ENCODE assay signal across 1 cellular context in the genomic region with DNA sequence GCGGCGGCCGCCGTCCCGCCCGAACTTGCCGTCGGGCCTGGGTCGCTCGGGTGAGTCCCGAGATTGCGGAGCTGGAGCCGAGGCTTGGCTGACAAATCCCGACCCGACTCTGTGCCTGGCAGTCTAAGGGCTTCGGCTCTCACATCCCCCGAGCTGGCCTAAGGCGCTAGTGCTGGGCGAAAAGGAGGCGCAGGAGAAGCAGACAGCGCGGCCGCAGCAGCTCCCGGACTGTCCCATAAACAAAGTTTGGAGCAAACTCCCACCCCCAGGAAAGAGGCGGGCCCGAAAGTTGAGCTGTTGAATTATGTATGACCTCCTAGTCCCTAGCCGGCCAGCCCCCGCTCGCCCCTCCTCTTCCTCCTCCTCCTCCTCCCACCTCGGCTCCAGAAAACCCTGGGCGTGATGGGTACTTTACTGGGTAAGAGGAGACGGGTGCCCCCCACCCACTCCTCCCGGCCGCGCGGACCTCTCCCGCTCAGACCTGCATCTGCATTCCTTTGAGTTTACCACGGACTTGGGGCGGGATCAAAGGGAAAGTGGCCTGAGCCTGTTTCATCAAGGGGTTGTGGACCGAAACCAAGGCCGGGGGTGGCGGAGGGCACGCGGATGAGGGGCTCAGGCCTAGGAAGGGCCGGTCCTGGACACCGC.
TF ChIP-seq lines count a peak whose summit lies in the region.

A gene (minus strand): TSS at position 230 of the 648 bp plus-strand sequence. CDS start 719 bp downstream, outside the sequence.

TF ChIP-seq in HepG2, 621 proteins besides CTCF, POLR2A, EP300 and RAD21 (continued from another document and continues in another):
- TF ChIP-seq, protein P1, sequence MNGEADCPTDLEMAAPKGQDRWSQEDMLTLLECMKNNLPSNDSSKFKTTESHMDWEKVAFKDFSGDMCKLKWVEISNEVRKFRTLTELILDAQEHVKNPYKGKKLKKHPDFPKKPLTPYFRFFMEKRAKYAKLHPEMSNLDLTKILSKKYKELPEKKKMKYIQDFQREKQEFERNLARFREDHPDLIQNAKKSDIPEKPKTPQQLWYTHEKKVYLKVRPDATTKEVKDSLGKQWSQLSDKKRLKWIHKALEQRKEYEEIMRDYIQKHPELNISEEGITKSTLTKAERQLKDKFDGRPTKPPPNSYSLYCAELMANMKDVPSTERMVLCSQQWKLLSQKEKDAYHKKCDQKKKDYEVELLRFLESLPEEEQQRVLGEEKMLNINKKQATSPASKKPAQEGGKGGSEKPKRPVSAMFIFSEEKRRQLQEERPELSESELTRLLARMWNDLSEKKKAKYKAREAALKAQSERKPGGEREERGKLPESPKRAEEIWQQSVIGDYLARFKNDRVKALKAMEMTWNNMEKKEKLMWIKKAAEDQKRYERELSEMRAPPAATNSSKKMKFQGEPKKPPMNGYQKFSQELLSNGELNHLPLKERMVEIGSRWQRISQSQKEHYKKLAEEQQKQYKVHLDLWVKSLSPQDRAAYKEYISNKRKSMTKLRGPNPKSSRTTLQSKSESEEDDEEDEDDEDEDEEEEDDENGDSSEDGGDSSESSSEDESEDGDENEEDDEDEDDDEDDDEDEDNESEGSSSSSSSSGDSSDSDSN (CRISPR knock-in tag; IDR thresholded peaks at IDR 0.05): peak; percentile 86
- TF ChIP-seq ETV5 (CRISPR knock-in tag; IDR thresholded peaks at IDR 0.05; ENCODE audit: borderline replicate concordance): no peak
- no peak for TF ChIP-seq TBP (CRISPR knock-in tag; IDR thresholded peaks at IDR 0.05)
- no peak for TF ChIP-seq KAT2B (IDR thresholded peaks at IDR 0.05; ENCODE audit: borderline replicate concordance, low read depth, low read length)
- TF ChIP-seq, protein P2, sequence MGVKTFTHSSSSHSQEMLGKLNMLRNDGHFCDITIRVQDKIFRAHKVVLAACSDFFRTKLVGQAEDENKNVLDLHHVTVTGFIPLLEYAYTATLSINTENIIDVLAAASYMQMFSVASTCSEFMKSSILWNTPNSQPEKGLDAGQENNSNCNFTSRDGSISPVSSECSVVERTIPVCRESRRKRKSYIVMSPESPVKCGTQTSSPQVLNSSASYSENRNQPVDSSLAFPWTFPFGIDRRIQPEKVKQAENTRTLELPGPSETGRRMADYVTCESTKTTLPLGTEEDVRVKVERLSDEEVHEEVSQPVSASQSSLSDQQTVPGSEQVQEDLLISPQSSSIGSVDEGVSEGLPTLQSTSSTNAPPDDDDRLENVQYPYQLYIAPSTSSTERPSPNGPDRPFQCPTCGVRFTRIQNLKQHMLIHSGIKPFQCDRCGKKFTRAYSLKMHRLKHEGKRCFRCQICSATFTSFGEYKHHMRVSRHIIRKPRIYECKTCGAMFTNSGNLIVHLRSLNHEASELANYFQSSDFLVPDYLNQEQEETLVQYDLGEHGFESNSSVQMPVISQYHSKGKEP (CRISPR knock-in tag; IDR thresholded peaks at IDR 0.05): no peak
- 0 out of 2 replicates have a peak, but pooled peaks have one; percentile 27 for TF ChIP-seq ZNF557 (CRISPR knock-in tag; IDR thresholded peaks at IDR 0.05)
- no peak for TF ChIP-seq HOXA7 (CRISPR knock-in tag; IDR thresholded peaks at IDR 0.05)
- no peak for TF ChIP-seq ZKSCAN1 (IDR thresholded peaks at IDR 0.05; ENCODE audit: low read length)
- TF ChIP-seq, protein P3, sequence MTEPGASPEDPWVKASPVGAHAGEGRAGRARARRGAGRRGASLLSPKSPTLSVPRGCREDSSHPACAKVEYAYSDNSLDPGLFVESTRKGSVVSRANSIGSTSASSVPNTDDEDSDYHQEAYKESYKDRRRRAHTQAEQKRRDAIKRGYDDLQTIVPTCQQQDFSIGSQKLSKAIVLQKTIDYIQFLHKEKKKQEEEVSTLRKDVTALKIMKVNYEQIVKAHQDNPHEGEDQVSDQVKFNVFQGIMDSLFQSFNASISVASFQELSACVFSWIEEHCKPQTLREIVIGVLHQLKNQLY (CRISPR knock-in tag; IDR thresholded peaks at IDR 0.05): no peak
- TF ChIP-seq, protein P4, sequence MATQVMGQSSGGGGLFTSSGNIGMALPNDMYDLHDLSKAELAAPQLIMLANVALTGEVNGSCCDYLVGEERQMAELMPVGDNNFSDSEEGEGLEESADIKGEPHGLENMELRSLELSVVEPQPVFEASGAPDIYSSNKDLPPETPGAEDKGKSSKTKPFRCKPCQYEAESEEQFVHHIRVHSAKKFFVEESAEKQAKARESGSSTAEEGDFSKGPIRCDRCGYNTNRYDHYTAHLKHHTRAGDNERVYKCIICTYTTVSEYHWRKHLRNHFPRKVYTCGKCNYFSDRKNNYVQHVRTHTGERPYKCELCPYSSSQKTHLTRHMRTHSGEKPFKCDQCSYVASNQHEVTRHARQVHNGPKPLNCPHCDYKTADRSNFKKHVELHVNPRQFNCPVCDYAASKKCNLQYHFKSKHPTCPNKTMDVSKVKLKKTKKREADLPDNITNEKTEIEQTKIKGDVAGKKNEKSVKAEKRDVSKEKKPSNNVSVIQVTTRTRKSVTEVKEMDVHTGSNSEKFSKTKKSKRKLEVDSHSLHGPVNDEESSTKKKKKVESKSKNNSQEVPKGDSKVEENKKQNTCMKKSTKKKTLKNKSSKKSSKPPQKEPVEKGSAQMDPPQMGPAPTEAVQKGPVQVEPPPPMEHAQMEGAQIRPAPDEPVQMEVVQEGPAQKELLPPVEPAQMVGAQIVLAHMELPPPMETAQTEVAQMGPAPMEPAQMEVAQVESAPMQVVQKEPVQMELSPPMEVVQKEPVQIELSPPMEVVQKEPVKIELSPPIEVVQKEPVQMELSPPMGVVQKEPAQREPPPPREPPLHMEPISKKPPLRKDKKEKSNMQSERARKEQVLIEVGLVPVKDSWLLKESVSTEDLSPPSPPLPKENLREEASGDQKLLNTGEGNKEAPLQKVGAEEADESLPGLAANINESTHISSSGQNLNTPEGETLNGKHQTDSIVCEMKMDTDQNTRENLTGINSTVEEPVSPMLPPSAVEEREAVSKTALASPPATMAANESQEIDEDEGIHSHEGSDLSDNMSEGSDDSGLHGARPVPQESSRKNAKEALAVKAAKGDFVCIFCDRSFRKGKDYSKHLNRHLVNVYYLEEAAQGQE (IDR thresholded peaks at IDR 0.05; ENCODE audit: borderline replicate concordance in 1 of 2, low read depth in 1 of 2, low read length in 2 of 2): no peak
- TF ChIP-seq, protein P5, sequence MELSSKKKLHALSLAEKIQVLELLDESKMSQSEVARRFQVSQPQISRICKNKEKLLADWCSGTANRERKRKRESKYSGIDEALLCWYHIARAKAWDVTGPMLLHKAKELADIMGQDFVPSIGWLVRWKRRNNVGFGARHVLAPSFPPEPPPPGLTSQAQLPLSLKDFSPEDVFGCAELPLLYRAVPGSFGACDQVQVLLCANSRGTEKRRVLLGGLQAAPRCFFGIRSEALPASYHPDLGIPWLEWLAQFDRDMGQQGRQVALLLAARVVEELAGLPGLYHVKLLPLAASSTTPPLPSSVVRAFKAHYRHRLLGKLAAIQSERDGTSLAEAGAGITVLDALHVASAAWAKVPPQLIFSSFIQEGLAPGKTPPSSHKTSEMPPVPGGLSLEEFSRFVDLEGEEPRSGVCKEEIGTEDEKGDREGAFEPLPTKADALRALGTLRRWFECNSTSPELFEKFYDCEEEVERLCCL (CRISPR knock-in tag; IDR thresholded peaks at IDR 0.05; ENCODE audit: borderline replicate concordance): no peak
- TF ChIP-seq HOXA5 (CRISPR knock-in tag; IDR thresholded peaks at IDR 0.05): no peak; the same call in 1 of the 2 replicates
- TF ChIP-seq ZNF235 (CRISPR knock-in tag; IDR thresholded peaks at IDR 0.05; ENCODE audit: borderline replicate concordance): peak; percentile 45; the same call in 1 of the 2 replicates
- TF ChIP-seq ZNF550 (CRISPR knock-in tag; IDR thresholded peaks at IDR 0.05; ENCODE audit: borderline replicate concordance): no peak
- TF ChIP-seq SALL2 (CRISPR knock-in tag; IDR thresholded peaks at IDR 0.05): no peak
- TF ChIP-seq, protein P6, sequence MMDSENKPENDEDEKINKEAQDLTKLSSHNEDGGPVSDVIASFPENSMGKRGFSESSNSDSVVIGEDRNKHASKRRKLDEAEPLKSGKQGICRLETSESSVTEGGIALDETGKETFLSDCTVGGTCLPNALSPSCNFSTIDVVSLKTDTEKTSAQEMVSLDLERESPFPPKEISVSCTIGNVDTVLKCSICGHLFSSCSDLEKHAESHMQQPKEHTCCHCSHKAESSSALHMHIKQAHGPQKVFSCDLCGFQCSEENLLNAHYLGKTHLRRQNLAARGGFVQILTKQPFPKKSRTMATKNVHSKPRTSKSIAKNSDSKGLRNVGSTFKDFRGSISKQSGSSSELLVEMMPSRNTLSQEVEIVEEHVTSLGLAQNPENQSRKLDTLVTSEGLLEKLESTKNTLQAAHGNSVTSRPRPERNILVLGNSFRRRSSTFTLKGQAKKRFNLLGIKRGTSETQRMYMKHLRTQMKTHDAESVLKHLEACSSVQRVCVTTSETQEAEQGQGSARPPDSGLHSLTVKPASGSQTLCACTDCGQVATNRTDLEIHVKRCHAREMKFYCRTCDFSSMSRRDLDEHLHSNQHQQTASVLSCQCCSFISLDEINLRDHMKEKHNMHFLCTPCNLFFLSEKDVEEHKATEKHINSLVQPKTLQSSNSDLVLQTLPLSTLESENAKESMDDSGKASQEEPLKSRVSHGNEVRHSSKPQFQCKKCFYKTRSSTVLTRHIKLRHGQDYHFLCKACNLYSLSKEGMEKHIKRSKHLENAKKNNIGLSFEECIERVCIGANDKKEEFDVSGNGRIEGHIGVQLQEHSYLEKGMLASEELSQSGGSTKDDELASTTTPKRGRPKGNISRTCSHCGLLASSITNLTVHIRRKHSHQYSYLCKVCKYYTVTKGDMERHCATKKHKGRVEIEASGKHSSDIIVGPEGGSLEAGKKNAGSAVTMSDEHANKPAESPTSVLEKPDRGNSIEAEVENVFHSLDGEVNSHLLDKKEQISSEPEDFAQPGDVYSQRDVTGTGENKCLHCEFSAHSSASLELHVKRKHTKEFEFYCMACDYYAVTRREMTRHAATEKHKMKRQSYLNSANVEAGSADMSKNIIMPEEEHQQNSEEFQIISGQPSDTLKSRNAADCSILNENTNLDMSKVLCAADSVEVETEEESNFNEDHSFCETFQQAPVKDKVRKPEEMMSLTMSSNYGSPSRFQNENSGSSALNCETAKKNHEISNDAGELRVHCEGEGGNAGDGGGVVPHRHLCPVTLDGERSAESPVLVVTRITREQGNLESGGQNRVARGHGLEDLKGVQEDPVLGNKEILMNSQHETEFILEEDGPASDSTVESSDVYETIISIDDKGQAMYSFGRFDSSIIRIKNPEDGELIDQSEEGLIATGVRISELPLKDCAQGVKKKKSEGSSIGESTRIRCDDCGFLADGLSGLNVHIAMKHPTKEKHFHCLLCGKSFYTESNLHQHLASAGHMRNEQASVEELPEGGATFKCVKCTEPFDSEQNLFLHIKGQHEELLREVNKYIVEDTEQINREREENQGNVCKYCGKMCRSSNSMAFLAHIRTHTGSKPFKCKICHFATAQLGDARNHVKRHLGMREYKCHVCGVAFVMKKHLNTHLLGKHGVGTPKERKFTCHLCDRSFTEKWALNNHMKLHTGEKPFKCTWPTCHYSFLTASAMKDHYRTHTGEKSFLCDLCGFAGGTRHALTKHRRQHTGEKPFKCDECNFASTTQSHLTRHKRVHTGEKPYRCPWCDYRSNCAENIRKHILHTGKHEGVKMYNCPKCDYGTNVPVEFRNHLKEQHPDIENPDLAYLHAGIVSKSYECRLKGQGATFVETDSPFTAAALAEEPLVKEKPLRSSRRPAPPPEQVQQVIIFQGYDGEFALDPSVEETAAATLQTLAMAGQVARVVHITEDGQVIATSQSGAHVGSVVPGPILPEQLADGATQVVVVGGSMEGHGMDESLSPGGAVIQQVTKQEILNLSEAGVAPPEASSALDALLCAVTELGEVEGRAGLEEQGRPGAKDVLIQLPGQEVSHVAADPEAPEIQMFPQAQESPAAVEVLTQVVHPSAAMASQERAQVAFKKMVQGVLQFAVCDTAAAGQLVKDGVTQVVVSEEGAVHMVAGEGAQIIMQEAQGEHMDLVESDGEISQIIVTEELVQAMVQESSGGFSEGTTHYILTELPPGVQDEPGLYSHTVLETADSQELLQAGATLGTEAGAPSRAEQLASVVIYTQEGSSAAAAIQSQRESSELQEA (CRISPR knock-in tag; IDR thresholded peaks at IDR 0.05; ENCODE audit: not compliant biosample characterization): no peak
- TF ChIP-seq ZNF747 (CRISPR knock-in tag; IDR thresholded peaks at IDR 0.05; ENCODE audit: borderline replicate concordance): peak; percentile 1; the same call in 1 of the 2 replicates
- TF ChIP-seq, protein P7, sequence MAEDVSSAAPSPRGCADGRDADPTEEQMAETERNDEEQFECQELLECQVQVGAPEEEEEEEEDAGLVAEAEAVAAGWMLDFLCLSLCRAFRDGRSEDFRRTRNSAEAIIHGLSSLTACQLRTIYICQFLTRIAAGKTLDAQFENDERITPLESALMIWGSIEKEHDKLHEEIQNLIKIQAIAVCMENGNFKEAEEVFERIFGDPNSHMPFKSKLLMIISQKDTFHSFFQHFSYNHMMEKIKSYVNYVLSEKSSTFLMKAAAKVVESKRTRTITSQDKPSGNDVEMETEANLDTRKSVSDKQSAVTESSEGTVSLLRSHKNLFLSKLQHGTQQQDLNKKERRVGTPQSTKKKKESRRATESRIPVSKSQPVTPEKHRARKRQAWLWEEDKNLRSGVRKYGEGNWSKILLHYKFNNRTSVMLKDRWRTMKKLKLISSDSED (CRISPR knock-in tag; IDR thresholded peaks at IDR 0.05): no peak
- no peak for TF ChIP-seq ZNF772 (CRISPR knock-in tag; IDR thresholded peaks at IDR 0.05)
- peak; percentile 82; the same call in 1 of the 2 replicates for TF ChIP-seq ZNF816 (CRISPR knock-in tag; IDR thresholded peaks at IDR 0.05; ENCODE audit: borderline replicate concordance)
- TF ChIP-seq ZNF496 (CRISPR knock-in tag; IDR thresholded peaks at IDR 0.05; ENCODE audit: insufficient replicate concordance): no peak
- no peak for TF ChIP-seq NKX3-1 (CRISPR knock-in tag; IDR thresholded peaks at IDR 0.05)
- 0 out of 2 replicates have a peak, but pooled peaks have one; percentile 48 for TF ChIP-seq ZNF552 (CRISPR knock-in tag; IDR thresholded peaks at IDR 0.05; ENCODE audit: borderline replicate concordance)
- TF ChIP-seq ZNF614 (CRISPR knock-in tag; IDR thresholded peaks at IDR 0.05; ENCODE audit: borderline replicate concordance): peak; percentile 64; the same call in 1 of the 2 replicates
- no peak for TF ChIP-seq NFYB (CRISPR knock-in tag; IDR thresholded peaks at IDR 0.05)
- no peak for TF ChIP-seq AGO2 (optimal IDR thresholded peaks at IDR 0.05; ENCODE audit: low read depth, low read length)
- TF ChIP-seq NFIC (IDR thresholded peaks at IDR 0.05; ENCODE audit: low read length): no peak
- no peak for TF ChIP-seq ZNF589 (CRISPR knock-in tag; conservative IDR thresholded peaks at IDR 0.05)
- no peak for TF ChIP-seq ZNF850 (CRISPR knock-in tag; conservative IDR thresholded peaks at IDR 0.05)
- TF ChIP-seq, protein P8, sequence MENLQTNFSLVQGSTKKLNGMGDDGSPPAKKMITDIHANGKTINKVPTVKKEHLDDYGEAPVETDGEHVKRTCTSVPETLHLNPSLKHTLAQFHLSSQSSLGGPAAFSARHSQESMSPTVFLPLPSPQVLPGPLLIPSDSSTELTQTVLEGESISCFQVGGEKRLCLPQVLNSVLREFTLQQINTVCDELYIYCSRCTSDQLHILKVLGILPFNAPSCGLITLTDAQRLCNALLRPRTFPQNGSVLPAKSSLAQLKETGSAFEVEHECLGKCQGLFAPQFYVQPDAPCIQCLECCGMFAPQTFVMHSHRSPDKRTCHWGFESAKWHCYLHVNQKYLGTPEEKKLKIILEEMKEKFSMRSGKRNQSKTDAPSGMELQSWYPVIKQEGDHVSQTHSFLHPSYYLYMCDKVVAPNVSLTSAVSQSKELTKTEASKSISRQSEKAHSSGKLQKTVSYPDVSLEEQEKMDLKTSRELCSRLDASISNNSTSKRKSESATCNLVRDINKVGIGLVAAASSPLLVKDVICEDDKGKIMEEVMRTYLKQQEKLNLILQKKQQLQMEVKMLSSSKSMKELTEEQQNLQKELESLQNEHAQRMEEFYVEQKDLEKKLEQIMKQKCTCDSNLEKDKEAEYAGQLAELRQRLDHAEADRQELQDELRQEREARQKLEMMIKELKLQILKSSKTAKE (CRISPR knock-in tag; IDR thresholded peaks at IDR 0.05; ENCODE audit: borderline replicate concordance): peak; percentile 50; the same call in 1 of the 2 replicates
- TF ChIP-seq ZNF296 (CRISPR knock-in tag; conservative IDR thresholded peaks at IDR 0.05): no peak
- TF ChIP-seq ELF1 (CRISPR knock-in tag; IDR thresholded peaks at IDR 0.05): no peak
